In the genomic region with DNA sequence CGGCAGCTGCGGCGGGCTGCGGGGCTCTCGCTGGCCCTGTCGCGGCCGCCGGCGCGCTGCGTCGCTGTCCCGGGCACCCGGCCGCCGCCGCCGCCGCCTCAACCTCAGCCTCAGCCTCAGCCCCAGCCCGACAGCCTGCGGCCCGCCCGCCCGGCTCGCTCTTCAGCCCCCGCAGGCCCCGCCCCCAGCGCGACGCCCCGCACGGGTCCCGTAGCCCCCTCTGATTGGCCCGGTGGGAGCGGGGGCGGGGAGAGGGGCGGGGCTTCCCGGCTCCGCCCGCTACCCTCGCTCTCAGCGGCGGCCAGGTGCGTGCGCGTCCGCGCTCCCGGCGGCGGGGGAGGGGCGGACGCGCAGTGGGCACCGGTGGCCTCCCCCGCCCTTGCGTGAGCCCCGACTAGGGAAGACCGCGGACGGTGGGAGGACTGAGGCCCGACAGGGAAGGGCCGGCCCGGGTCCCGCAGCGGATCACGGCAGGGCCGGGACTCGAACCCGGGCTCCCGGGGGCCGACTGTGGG, we compare ENCODE assay signal across 1 cellular context.
TF ChIP-seq lines count a peak whose summit lies in the region.

Gene PPP1R13B (minus strand): TSS at position 137 of the 515 bp plus-strand sequence. CDS start 268 bp downstream, outside the sequence.

TF ChIP-seq in HepG2, 621 proteins besides CTCF, POLR2A, EP300 and RAD21 (continued from another document and continues in another):
- 0 out of 2 replicates have a peak, but pooled peaks have one; percentile 13 for TF ChIP-seq UBTF (CRISPR knock-in tag; IDR thresholded peaks at IDR 0.05)
- TF ChIP-seq CHD2 (IDR thresholded peaks at IDR 0.05; ENCODE audit: low read depth, low read length), result peak; percentile 33; the same call in 1 of the 2 replicates
- no peak for TF ChIP-seq ZNF674 (CRISPR knock-in tag; IDR thresholded peaks at IDR 0.05; ENCODE audit: low read depth)
- no peak for TF ChIP-seq TCF12 (IDR thresholded peaks at IDR 0.05)
- TF ChIP-seq TCF12 (CRISPR knock-in tag; IDR thresholded peaks at IDR 0.05), result no peak
- no peak for TF ChIP-seq HNF1A (IDR thresholded peaks at IDR 0.05; ENCODE audit: low read depth)
- peak; percentile 28; the same call in 1 of the 2 replicates for TF ChIP-seq HNF1A (CRISPR knock-in tag; IDR thresholded peaks at IDR 0.05; ENCODE audit: borderline replicate concordance)
- TF ChIP-seq HNRNPLL (IDR thresholded peaks at IDR 0.05; ENCODE audit: low read depth, low read length, poor library complexity, severe bottlenecking), result peak; percentile 59
- peak; percentile 26; the same call in 1 of the 2 replicates for TF ChIP-seq HES4 (CRISPR knock-in tag; IDR thresholded peaks at IDR 0.05; ENCODE audit: borderline replicate concordance)
- 0 out of 2 replicates have a peak, but pooled peaks have one; percentile 11 for TF ChIP-seq MYNN (CRISPR knock-in tag; IDR thresholded peaks at IDR 0.05; ENCODE audit: low read depth)
- no peak for TF ChIP-seq ZNF605 (CRISPR knock-in tag; IDR thresholded peaks at IDR 0.05)
- TF ChIP-seq ZFX (CRISPR knock-in tag; IDR thresholded peaks at IDR 0.05; ENCODE audit: low read depth), result peak; percentile 55; the same call in 1 of the 2 replicates
- TF ChIP-seq FOXA3 (CRISPR knock-in tag; IDR thresholded peaks at IDR 0.05), result 0 out of 2 replicates have a peak, but pooled peaks have one; percentile 10
- 0 out of 2 replicates have a peak, but pooled peaks have one; percentile 43 for TF ChIP-seq ZNF639 (CRISPR knock-in tag; conservative IDR thresholded peaks at IDR 0.05)
- TF ChIP-seq SAP130 (CRISPR knock-in tag; IDR thresholded peaks at IDR 0.05; ENCODE audit: low read depth), result peak; percentile 50
- peak; percentile 37; the same call in 1 of the 2 replicates for TF ChIP-seq THAP11 (CRISPR knock-in tag; IDR thresholded peaks at IDR 0.05)
- TF ChIP-seq RBFOX2 (IDR thresholded peaks at IDR 0.05; ENCODE audit: low read depth, low read length), result peak; percentile 69
- TF ChIP-seq ZNF530 (CRISPR knock-in tag; IDR thresholded peaks at IDR 0.05; ENCODE audit: low read depth), result no peak
- TF ChIP-seq ATRX (CRISPR knock-in tag; IDR thresholded peaks at IDR 0.05; ENCODE audit: borderline replicate concordance), result no peak
- 0 out of 2 replicates have a peak, but pooled peaks have one; percentile 12 for TF ChIP-seq MAZ (IDR thresholded peaks at IDR 0.05; ENCODE audit: borderline replicate concordance, low read depth, low read length)
- TF ChIP-seq MAZ (CRISPR knock-in tag; IDR thresholded peaks at IDR 0.05; ENCODE audit: low read depth), result no peak
- peak; percentile 34 for TF ChIP-seq ZMYM4 (CRISPR knock-in tag; IDR thresholded peaks at IDR 0.05)
- TF ChIP-seq, protein P1, sequence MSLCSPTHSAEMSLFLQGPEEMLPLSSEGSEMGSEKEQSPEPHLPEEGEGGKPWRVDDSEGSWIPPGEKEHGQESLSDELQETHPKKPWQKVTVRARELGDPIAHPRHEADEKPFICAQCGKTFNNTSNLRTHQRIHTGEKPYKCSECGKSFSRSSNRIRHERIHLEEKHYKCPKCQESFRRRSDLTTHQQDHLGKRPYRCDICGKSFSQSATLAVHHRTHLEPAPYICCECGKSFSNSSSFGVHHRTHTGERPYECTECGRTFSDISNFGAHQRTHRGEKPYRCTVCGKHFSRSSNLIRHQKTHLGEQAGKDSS (CRISPR knock-in tag; IDR thresholded peaks at IDR 0.05; ENCODE audit: borderline replicate concordance, low read depth), result no peak
- peak; percentile 95 for TF ChIP-seq SKI (IDR thresholded peaks at IDR 0.05; ENCODE audit: partially characterized antibody)
- TF ChIP-seq SAFB2 (CRISPR knock-in tag; IDR thresholded peaks at IDR 0.05; ENCODE audit: borderline replicate concordance, low read depth), result 0 out of 2 replicates have a peak, but pooled peaks have one; percentile 15
- no peak for TF ChIP-seq ZNF629 (CRISPR knock-in tag; conservative IDR thresholded peaks at IDR 0.05)
- peak; percentile 70; the same call in 1 of the 2 replicates for TF ChIP-seq ZSCAN21 (CRISPR knock-in tag; IDR thresholded peaks at IDR 0.05; ENCODE audit: borderline replicate concordance)
- TF ChIP-seq YEATS2 (CRISPR knock-in tag; IDR thresholded peaks at IDR 0.05; ENCODE audit: borderline replicate concordance), result 0 out of 2 replicates have a peak, but pooled peaks have one; percentile 4
- peak; percentile 57; the same call in 1 of the 2 replicates for TF ChIP-seq ZNF770 (CRISPR knock-in tag; IDR thresholded peaks at IDR 0.05)
- TF ChIP-seq, protein P2, sequence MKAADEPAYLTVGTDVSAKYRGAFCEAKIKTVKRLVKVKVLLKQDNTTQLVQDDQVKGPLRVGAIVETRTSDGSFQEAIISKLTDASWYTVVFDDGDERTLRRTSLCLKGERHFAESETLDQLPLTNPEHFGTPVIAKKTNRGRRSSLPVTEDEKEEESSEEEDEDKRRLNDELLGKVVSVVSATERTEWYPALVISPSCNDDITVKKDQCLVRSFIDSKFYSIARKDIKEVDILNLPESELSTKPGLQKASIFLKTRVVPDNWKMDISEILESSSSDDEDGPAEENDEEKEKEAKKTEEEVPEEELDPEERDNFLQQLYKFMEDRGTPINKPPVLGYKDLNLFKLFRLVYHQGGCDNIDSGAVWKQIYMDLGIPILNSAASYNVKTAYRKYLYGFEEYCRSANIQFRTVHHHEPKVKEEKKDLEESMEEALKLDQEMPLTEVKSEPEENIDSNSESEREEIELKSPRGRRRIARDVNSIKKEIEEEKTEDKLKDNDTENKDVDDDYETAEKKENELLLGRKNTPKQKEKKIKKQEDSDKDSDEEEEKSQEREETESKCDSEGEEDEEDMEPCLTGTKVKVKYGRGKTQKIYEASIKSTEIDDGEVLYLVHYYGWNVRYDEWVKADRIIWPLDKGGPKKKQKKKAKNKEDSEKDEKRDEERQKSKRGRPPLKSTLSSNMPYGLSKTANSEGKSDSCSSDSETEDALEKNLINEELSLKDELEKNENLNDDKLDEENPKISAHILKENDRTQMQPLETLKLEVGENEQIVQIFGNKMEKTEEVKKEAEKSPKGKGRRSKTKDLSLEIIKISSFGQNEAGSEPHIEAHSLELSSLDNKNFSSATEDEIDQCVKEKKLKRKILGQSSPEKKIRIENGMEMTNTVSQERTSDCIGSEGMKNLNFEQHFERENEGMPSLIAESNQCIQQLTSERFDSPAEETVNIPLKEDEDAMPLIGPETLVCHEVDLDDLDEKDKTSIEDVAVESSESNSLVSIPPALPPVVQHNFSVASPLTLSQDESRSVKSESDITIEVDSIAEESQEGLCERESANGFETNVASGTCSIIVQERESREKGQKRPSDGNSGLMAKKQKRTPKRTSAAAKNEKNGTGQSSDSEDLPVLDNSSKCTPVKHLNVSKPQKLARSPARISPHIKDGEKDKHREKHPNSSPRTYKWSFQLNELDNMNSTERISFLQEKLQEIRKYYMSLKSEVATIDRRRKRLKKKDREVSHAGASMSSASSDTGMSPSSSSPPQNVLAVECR (CRISPR knock-in tag; IDR thresholded peaks at IDR 0.05; ENCODE audit: borderline replicate concordance), result peak; percentile 35; the same call in 1 of the 2 replicates
- peak; percentile 27; the same call in 1 of the 2 replicates for TF ChIP-seq ZNF777 (CRISPR knock-in tag; IDR thresholded peaks at IDR 0.05)
- peak; percentile 62 for TF ChIP-seq NFYC (CRISPR knock-in tag; IDR thresholded peaks at IDR 0.05)
- 0 out of 2 replicates have a peak, but pooled peaks have one; percentile 29 for TF ChIP-seq TARDBP (CRISPR knock-in tag; IDR thresholded peaks at IDR 0.05)
- TF ChIP-seq ZNF768 (CRISPR knock-in tag; IDR thresholded peaks at IDR 0.05), result 0 out of 2 replicates have a peak, but pooled peaks have one; percentile 12
- no peak for TF ChIP-seq PRPF4 (IDR thresholded peaks at IDR 0.05; ENCODE audit: low read depth, low read length, poor library complexity, severe bottlenecking)
- no peak for TF ChIP-seq SP1 (IDR thresholded peaks at IDR 0.05)
- TF ChIP-seq SP1 (CRISPR knock-in tag; IDR thresholded peaks at IDR 0.05), result peak; percentile 74
- TF ChIP-seq IKZF1 (IDR thresholded peaks at IDR 0.05), result no peak
- TF ChIP-seq NCOR1 (IDR thresholded peaks at IDR 0.05; ENCODE audit: borderline replicate concordance, low read length), result no peak
- peak; percentile 69; the same call in 1 of the 2 replicates for TF ChIP-seq ZNF546 (CRISPR knock-in tag; conservative IDR thresholded peaks at IDR 0.05)
- peak; percentile 22; the same call in 1 of the 2 replicates for TF ChIP-seq ZBTB38 (CRISPR knock-in tag; IDR thresholded peaks at IDR 0.05)
- no peak for TF ChIP-seq DNMT1 (CRISPR knock-in tag; IDR thresholded peaks at IDR 0.05)
